In genomic region chr2:7773362-7773973, GRCh38 we compare ENCODE assay signal across 9 cellular contexts.
DNase-seq lines count a peak whose midpoint lies in the region; ATAC-seq, FAIRE-seq and TF ChIP-seq lines count a peak whose summit lies in the region.
"Had no signal": no experiment of that assay in that cellular context is flagged by ENCODE, and none has a peak within 500 bp of the region (broad histone marks: within the 10 kb centered on the region; RNA-seq: fewer than 3 reads in every experiment).

No MANE protein-coding gene starts in this region.

- peaks cover 6% of the 10 kb centered on the region for H3K9me3 Mint-ChIP-seq in activated CD8-positive, alpha-beta memory T cell treated with anti-CD3 and anti-CD28 coated beads, Interleukin-2, amount 10 ng/mL, durations not matched to agents 7 days and 5 days (ENCODE audit: low read depth)

- H3K4me3 ChIP-seq in pancreas = no peak overlapping the region

- peaks cover 32% of the 10 kb centered on the region for H3K4me1 Mint-ChIP-seq in activated CD8-positive, alpha-beta memory T cell treated with anti-CD3 and anti-CD28 coated beads, Interleukin-2, amount 10 ng/mL, durations not matched to agents 7 days and 5 days

- FAIRE-seq in GM19239 (lab: Jason Lieb, UNC) (peak; percentile 82), pancreas (lab: Jason Lieb, UNC) (no peak)
- FAIRE-seq: G401.6 had no signal

- no peak for TF ChIP-seq CTCF in pancreas (IDR thresholded peaks at IDR 0.05)

- peak; percentile 95 to 96 for DNase-seq in AML-193 (lab: John Stamatoyannopoulos, UW)
- DNase-seq in GM19239 (ENCODE audit: insufficient read length, low spot score) = peak; percentile 7
- DNase-seq in activated CD8-positive, alpha-beta memory T cell treated with anti-CD3 and anti-CD28 coated beads, Interleukin-2, amount 10 ng/mL, durations not matched to agents 7 days and 5 days = peak; percentile 62
- DNase-seq in pancreas = no peak
- no peak for DNase-seq in putamen (ENCODE audit: low spot score)
- no peak for DNase-seq in posterior vena cava (ENCODE audit: low spot score)
- DNase-seq in COR-L47 (lab: John Stamatoyannopoulos, UW) = no peak

- H3K4me1 ChIP-seq in pancreas = no peaks in the 10 kb centered on the region

- peaks cover 21% of the 10 kb centered on the region for H3K36me3 Mint-ChIP-seq in activated CD8-positive, alpha-beta memory T cell treated with anti-CD3 and anti-CD28 coated beads, Interleukin-2, amount 10 ng/mL, durations not matched to agents 7 days and 5 days

- no peaks in the 10 kb centered on the region for H3K36me3 ChIP-seq in pancreas

- H3K27ac ChIP-seq in pancreas = peak overlapping the region in 1 of 4 donors; percentile 28

- intact Hi-C loops in pancreas (cut with DNase I) = no loop called here
- intact Hi-C loops in posterior vena cava (cut with DNase I) = no loop called here

- no peaks in the 10 kb centered on the region for H3K27me3 Mint-ChIP-seq in activated CD8-positive, alpha-beta memory T cell treated with anti-CD3 and anti-CD28 coated beads, Interleukin-2, amount 10 ng/mL, durations not matched to agents 7 days and 5 days

- H3K27ac Mint-ChIP-seq in activated CD8-positive, alpha-beta memory T cell treated with anti-CD3 and anti-CD28 coated beads, Interleukin-2, amount 10 ng/mL, durations not matched to agents 7 days and 5 days = peak overlapping the region; percentile 73

- H3K4me3 Mint-ChIP-seq in activated CD8-positive, alpha-beta memory T cell treated with anti-CD3 and anti-CD28 coated beads, Interleukin-2, amount 10 ng/mL, durations not matched to agents 7 days and 5 days = peak overlapping the region; percentile 44

- no peaks in the 10 kb centered on the region for H3K9me3 ChIP-seq in pancreas

- peak; percentile 54 for ATAC-seq in HG03159 (IDR thresholded peaks at IDR 0.05; ENCODE audit: unreplicated experiment)
- ATAC-seq in activated CD8-positive, alpha-beta memory T cell treated with anti-CD3 and anti-CD28 coated beads, Interleukin-2, amount 10 ng/mL, durations not matched to agents 7 days and 5 days = peak; percentile 52
- peak; percentile 48 to 80 (median 67) for ATAC-seq in pancreas

- CTCF ChIA-PET in activated CD8-positive, alpha-beta memory T cell treated with anti-CD3 and anti-CD28 coated beads, Interleukin-2, amount 10 ng/mL, durations not matched to agents 7 days and 5 days (lab: Charles Lee) = interaction anchor here (1.2 kb wide), 1 partner anchor 26 kb away, joined by 3 read pairs; no protein-coding TSS in a partner anchor

- no peaks in the 10 kb centered on the region for H3K27me3 ChIP-seq in pancreas

- WGBS in pancreas, 2 donors = 70 to 74% methylated on average over 10 of the region's 10 CpGs

Comparison
In these comparisons a context has a peak if more than half of its experiments do, and no peak if none do; other contexts are left out.
1. DNase-seq: peak in AML-193 (2 of 2), GM19239 (single experiment) and activated CD8-positive, alpha-beta memory T cell treated with anti-CD3 and anti-CD28 coated beads, Interleukin-2, amount 10 ng/mL, durations not matched to agents 7 days and 5 days (single experiment); none in pancreas (0 of 6), putamen (single experiment), posterior vena cava (single experiment) and COR-L47 (single experiment).
2. Peak in every context shown above with its lines, with median percentiles within 50 percentile points of each other: ATAC-seq.